ENCODE assay signal across 9 cellular contexts in the genomic region with DNA sequence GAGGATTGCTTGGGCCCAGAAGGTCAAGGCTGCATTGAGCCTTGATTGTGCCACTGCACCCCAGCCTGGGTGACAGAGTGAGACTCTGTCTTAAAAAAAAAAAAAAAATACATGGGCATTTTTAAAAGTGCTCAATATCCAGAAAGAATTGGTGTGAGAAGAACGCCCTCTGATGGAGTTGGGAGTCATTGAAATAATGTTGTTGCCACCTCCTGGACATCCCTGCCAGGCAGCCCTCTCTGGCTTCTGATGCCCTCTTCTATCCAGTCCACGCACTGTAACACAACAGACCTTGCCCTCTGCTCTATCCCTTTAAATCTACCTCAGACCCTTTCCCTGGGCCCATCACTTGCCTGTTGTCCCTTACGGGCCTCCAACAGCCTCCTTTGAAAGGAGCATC. TPM values are rescaled to one million over a fixed set of nuclear protein-coding genes. Genes with fewer than 3 reads are reported as not detected.
A peak's percentile ranks its signal among the peaks of the same experiment; 100 is the strongest.
DNase-seq lines count a peak whose midpoint lies in the region; ATAC-seq and TF ChIP-seq lines count a peak whose summit lies in the region.
"Had no signal": no experiment of that assay in that cellular context is flagged by ENCODE, and none has a peak within 500 bp of the region (broad histone marks: within the 10 kb centered on the region; RNA-seq: fewer than 3 reads in every experiment).

No MANE protein-coding gene starts in this region.

- peaks cover 4% of the 10 kb centered on the region for H3K36me3 Mint-ChIP-seq in activated CD4-positive, alpha-beta T cell treated with anti-CD3 and anti-CD28 coated beads, Interleukin-2, amount 10 ng/mL, durations not matched to agents 7 days and 5 days (ENCODE audit: low read depth)
- H3K36me3 Mint-ChIP-seq in central memory CD8-positive, alpha-beta T cell (ENCODE audit: insufficient read depth): peaks cover 56% of the 10 kb centered on the region
- no peaks in the 10 kb centered on the region for H3K36me3 Mint-ChIP-seq in stimulated activated memory B cell treated with anti-CD40 and anti-IgM and Interleukin-4, amounts not matched to agents 10 μg/mL and 1 μg/mL and 100 μg/mL, for 72 hours

- H3K27me3 Mint-ChIP-seq in activated CD4-positive, alpha-beta T cell treated with anti-CD3 and anti-CD28 coated beads, Interleukin-2, amount 10 ng/mL, durations not matched to agents 7 days and 5 days: peaks cover 76% of the 10 kb centered on the region
- no peaks in the 10 kb centered on the region for H3K27me3 Mint-ChIP-seq in central memory CD8-positive, alpha-beta T cell
- peaks cover 41% of the 10 kb centered on the region for H3K27me3 Mint-ChIP-seq in stimulated activated memory B cell treated with anti-CD40 and anti-IgM and Interleukin-4, amounts not matched to agents 10 μg/mL and 1 μg/mL and 100 μg/mL, for 72 hours

- POLR2A ChIA-PET in activated CD4-positive, alpha-beta T cell treated with anti-CD3 and anti-CD28 coated beads, Interleukin-2, amount 10 ng/mL, durations not matched to agents 7 days and 5 days (lab: Charles Lee): no interaction called here

- WGBS in smooth muscle cell (ENCODE audit: low lambda C conversion rate): 54% methylated on average over 3 of the region's 3 CpGs

- no peaks in the 10 kb centered on the region for H4K20me1 ChIP-seq in smooth muscle cell (ENCODE audit: low read depth)

- H3K4me1 ChIP-seq in smooth muscle cell (ENCODE audit: low read depth): no peaks in the 10 kb centered on the region

- H3K4me2 ChIP-seq in smooth muscle cell: no peak overlapping the region

- TF ChIP-seq CTCF in smooth muscle cell (IDR thresholded peaks at IDR 0.05; ENCODE audit: borderline replicate concordance, insufficient read depth, poor library complexity, severe bottlenecking): peak; percentile 24

- no peaks in the 10 kb centered on the region for H3K9me3 Mint-ChIP-seq in activated CD4-positive, alpha-beta T cell treated with anti-CD3 and anti-CD28 coated beads, Interleukin-2, amount 10 ng/mL, durations not matched to agents 7 days and 5 days
- no peaks in the 10 kb centered on the region for H3K9me3 Mint-ChIP-seq in central memory CD8-positive, alpha-beta T cell
- no peaks in the 10 kb centered on the region for H3K9me3 Mint-ChIP-seq in stimulated activated memory B cell treated with anti-CD40 and anti-IgM and Interleukin-4, amounts not matched to agents 10 μg/mL and 1 μg/mL and 100 μg/mL, for 72 hours

- no peak overlapping the region for H3K27ac ChIP-seq in smooth muscle cell (ENCODE audit: low read depth)

- no peaks in the 10 kb centered on the region for H3F3A ChIP-seq in smooth muscle cell (ENCODE audit: low read depth)

- no peak overlapping the region for H3K4me3 ChIP-seq in smooth muscle cell

- peak; percentile 43 for DNase-seq in activated CD4-positive, alpha-beta T cell treated with anti-CD3 and anti-CD28 coated beads, Interleukin-2, amount 10 ng/mL, durations not matched to agents 7 days and 5 days
- DNase-seq in activated CD4-positive, alpha-beta T cell treated with anti-CD3 and anti-CD28 coated beads for 1 hour: no peak
- DNase-seq in MV-4-11 (lab: John Stamatoyannopoulos, UW) (peak; percentile 42), smooth muscle cell (lab: John Stamatoyannopoulos, UW; ENCODE audit: unreplicated experiment) (no peak), cerebellar nuclear complex (lab: John Stamatoyannopoulos, UW) (no peak), NCI-H1694 treated with DMSO at 0.1 percent for 48 hours (lab: John Stamatoyannopoulos, UW) (no peak)
- peak in 1 of 2 donors; percentile 37 for DNase-seq in central memory CD8-positive, alpha-beta T cell (ENCODE audit: low spot score in 2 of 2)
- DNase-seq: Right ventricle myocardium superior had no signal

- CTCF ChIA-PET in activated CD4-positive, alpha-beta T cell treated with anti-CD3 and anti-CD28 coated beads, Interleukin-2, amount 10 ng/mL, durations not matched to agents 7 days and 5 days (lab: Charles Lee): interaction anchor here (1.0 to 1.2 kb wide), 2 partner anchors 13 to 28 kb away, joined by 3 read pairs; no protein-coding TSS in a partner anchor

- peaks cover 61% of the 10 kb centered on the region for H3K27me3 ChIP-seq in smooth muscle cell (ENCODE audit: low read depth)

- ATAC-seq in central memory CD8-positive, alpha-beta T cell (replicated peaks; ENCODE audit: extremely low read depth, poor library complexity, severe bottlenecking): no peak
- no peak for ATAC-seq in stimulated activated memory B cell treated with anti-CD40 and anti-IgM and Interleukin-4, amounts not matched to agents 10 μg/mL and 1 μg/mL and 100 μg/mL, for 72 hours

- H3K9me3 ChIP-seq in smooth muscle cell (replicated peaks; ENCODE audit: low read depth): no peaks in the 10 kb centered on the region

- no peaks in the 10 kb centered on the region for H3K79me2 ChIP-seq in smooth muscle cell (ENCODE audit: low read depth)

- peaks cover 21% of the 10 kb centered on the region for H3K4me1 Mint-ChIP-seq in activated CD4-positive, alpha-beta T cell treated with anti-CD3 and anti-CD28 coated beads, Interleukin-2, amount 10 ng/mL, durations not matched to agents 7 days and 5 days
- peaks cover 52% of the 10 kb centered on the region for H3K4me1 Mint-ChIP-seq in central memory CD8-positive, alpha-beta T cell
- H3K4me1 Mint-ChIP-seq in stimulated activated memory B cell treated with anti-CD40 and anti-IgM and Interleukin-4, amounts not matched to agents 10 μg/mL and 1 μg/mL and 100 μg/mL, for 72 hours: peaks cover 15% of the 10 kb centered on the region

- H3K36me3 ChIP-seq in smooth muscle cell (ENCODE audit: low read depth): no peaks in the 10 kb centered on the region

- no peak overlapping the region for H3K4me3 Mint-ChIP-seq in activated CD4-positive, alpha-beta T cell treated with anti-CD3 and anti-CD28 coated beads, Interleukin-2, amount 10 ng/mL, durations not matched to agents 7 days and 5 days
- H3K4me3 Mint-ChIP-seq in central memory CD8-positive, alpha-beta T cell: peak overlapping the region; percentile 99
- H3K4me3 Mint-ChIP-seq in stimulated activated memory B cell treated with anti-CD40 and anti-IgM and Interleukin-4, amounts not matched to agents 10 μg/mL and 1 μg/mL and 100 μg/mL, for 72 hours: no peak overlapping the region

- no peak overlapping the region for H3K9ac ChIP-seq in smooth muscle cell (ENCODE audit: low read depth)

- H2AFZ ChIP-seq in smooth muscle cell (ENCODE audit: low read depth): no peak overlapping the region

- H3K27ac Mint-ChIP-seq in activated CD4-positive, alpha-beta T cell treated with anti-CD3 and anti-CD28 coated beads, Interleukin-2, amount 10 ng/mL, durations not matched to agents 7 days and 5 days: no peak overlapping the region
- peak overlapping the region; percentile 85 for H3K27ac Mint-ChIP-seq in central memory CD8-positive, alpha-beta T cell (ENCODE audit: low read depth)
- no peak overlapping the region for H3K27ac Mint-ChIP-seq in stimulated activated memory B cell treated with anti-CD40 and anti-IgM and Interleukin-4, amounts not matched to agents 10 μg/mL and 1 μg/mL and 100 μg/mL, for 72 hours

RNA-seq across cellular contexts. Expression of gene PTGDR, which starts 4.9 kb away (rescaled TPM):
- under 1 TPM in 1 of 2 experiments, not detected in 1; 0.07 TPM for total RNA-seq in activated CD4-positive, alpha-beta T cell treated with anti-CD3 and anti-CD28 coated beads, Interleukin-2, amount 10 ng/mL, durations not matched to agents 7 days and 5 days
- not detected in 2 replicates for total RNA-seq in smooth muscle cell
- not detected in 2 replicates for polyA plus RNA-seq in smooth muscle cell

RNA-seq across cellular contexts. Expression of gene PTGER2, which starts 41.7 kb away (rescaled TPM):
- total RNA-seq in activated CD4-positive, alpha-beta T cell treated with anti-CD3 and anti-CD28 coated beads, Interleukin-2, amount 10 ng/mL, durations not matched to agents 7 days and 5 days: 10 to 100 TPM; 54.5 to 60.4 TPM
- 17.7 and 36.4 TPM in 2 replicates for total RNA-seq in smooth muscle cell
- polyA plus RNA-seq in smooth muscle cell: 23.2 and 24.6 TPM in 2 replicates

Comparison
In these comparisons a context has a peak if more than half of its experiments do, and no peak if none do; other contexts are left out.
1. DNase-seq: peak in activated CD4-positive, alpha-beta T cell treated with anti-CD3 and anti-CD28 coated beads, Interleukin-2, amount 10 ng/mL, durations not matched to agents 7 days and 5 days (single experiment) and MV-4-11 (single experiment); none in activated CD4-positive, alpha-beta T cell treated with anti-CD3 and anti-CD28 coated beads for 1 hour (single experiment), smooth muscle cell (single experiment), cerebellar nuclear complex (0 of 2) and NCI-H1694 treated with DMSO at 0.1 percent for 48 hours (single experiment).